ENCODE assay signal across 27 cellular contexts in genomic region chr16:56106527-56106926, GRCh38.
"Had no signal": no experiment of that assay in that cellular context is flagged by ENCODE, and none has a peak within 500 bp of the region (broad histone marks: within the 10 kb centered on the region; RNA-seq: fewer than 3 reads in every experiment).

No MANE protein-coding gene starts in this region.

- H3K9me3 ChIP-seq: left lung, lower lobe of right lung, neutrophil, psoas muscle, right lobe of liver, tibial nerve, upper lobe of left lung, vagina had no signal

- H3K27ac Mint-ChIP-seq: immature natural killer cell; nephron progenitor cell; stimulated activated memory B cell treated with anti-CD40 and anti-IgM and Interleukin-4, amounts not matched to agents 10 μg/mL and 1 μg/mL and 100 μg/mL, for 72 hours had no signal

- H3K4me2 ChIP-seq: smooth muscle cell had no signal

- H3K4me3 ChIP-seq: left lung, lower lobe of right lung, psoas muscle, right lobe of liver, smooth muscle cell, tibial nerve, upper lobe of left lung, vagina had no signal

- H3K36me3 Mint-ChIP-seq: immature natural killer cell; naive thymus-derived CD8-positive, alpha-beta T cell; stimulated activated memory B cell treated with anti-CD40 and anti-IgM and Interleukin-4, amounts not matched to agents 10 μg/mL and 1 μg/mL and 100 μg/mL, for 72 hours had no signal

- H3K9me3 Mint-ChIP-seq: naive thymus-derived CD8-positive, alpha-beta T cell; nephron progenitor cell; stimulated activated memory B cell treated with anti-CD40 and anti-IgM and Interleukin-4, amounts not matched to agents 10 μg/mL and 1 μg/mL and 100 μg/mL, for 72 hours; stimulated activated naive CD8-positive, alpha-beta T cell treated with anti-CD3 and anti-CD28 coated beads, Interleukin-15, amount 100 ng/mL, for 72 hours had no signal

- ATAC-seq: left colon; left lung; lower lobe of right lung; naive thymus-derived CD8-positive, alpha-beta T cell; psoas muscle; right lobe of liver; stimulated activated memory B cell treated with anti-CD40 and anti-IgM and Interleukin-4, amounts not matched to agents 10 μg/mL and 1 μg/mL and 100 μg/mL, for 72 hours; stimulated activated naive CD8-positive, alpha-beta T cell treated with anti-CD3 and anti-CD28 coated beads, Interleukin-15, amount 100 ng/mL, for 72 hours had no signal

- H3K79me2 ChIP-seq: parathyroid adenoma had no signal

- H3K9ac ChIP-seq: parathyroid adenoma had no signal

- H3K4me1 Mint-ChIP-seq: immature natural killer cell; stimulated activated memory B cell treated with anti-CD40 and anti-IgM and Interleukin-4, amounts not matched to agents 10 μg/mL and 1 μg/mL and 100 μg/mL, for 72 hours; stimulated activated naive CD8-positive, alpha-beta T cell treated with anti-CD3 and anti-CD28 coated beads, Interleukin-15, amount 100 ng/mL, for 72 hours had no signal

- H2AFZ ChIP-seq: parathyroid adenoma had no signal

- H3K27me3 ChIP-seq: left lung, neutrophil, right lobe of liver, tibial nerve, upper lobe of left lung, vagina had no signal

- DNase-seq: hypothalamus; immature natural killer cell; kidney; left colon; left lung; lower lobe of right lung; mammary epithelial cell; mesenchymal stem cell; naive thymus-derived CD8-positive, alpha-beta T cell; nephron progenitor cell; occipital lobe; psoas muscle; right lobe of liver; stimulated activated CD4-positive, alpha-beta T cell treated with anti-CD3 and anti-CD28 coated beads, Interleukin-1b, Interleukin-23, amount 100 ng/mL, for 48 hours; stimulated activated CD4-positive, alpha-beta T cell treated with anti-CD3 and anti-CD28 coated beads, Interleukin-2, amount 100 ng/mL, for 48 hours; stimulated activated CD4-positive, alpha-beta T cell treated with anti-CD3 and anti-CD28 coated beads, Interleukin-4, amount 100 ng/mL, for 4 hours; stimulated activated CD8-positive, alpha-beta memory T cell treated with anti-CD3 and anti-CD28 coated beads, Interleukin-4, amount 100 ng/mL, for 48 hours; stimulated activated naive CD4-positive, alpha-beta T cell treated with Interleukin-2 at 50 U/mL for 16 hours; stimulated activated naive CD8-positive, alpha-beta T cell treated with anti-CD3 and anti-CD28 coated beads, Interleukin-15, amount 100 ng/mL, for 72 hours; substantia nigra; upper lobe of left lung had no signal

- H3K36me3 ChIP-seq: left lung, lower lobe of right lung, neutrophil, right lobe of liver, tibial nerve, upper lobe of left lung, vagina had no signal

- H3K27me3 Mint-ChIP-seq: stimulated activated memory B cell treated with anti-CD40 and anti-IgM and Interleukin-4, amounts not matched to agents 10 μg/mL and 1 μg/mL and 100 μg/mL, for 72 hours had no signal

- H3K4me3 Mint-ChIP-seq: immature natural killer cell; naive thymus-derived CD8-positive, alpha-beta T cell; nephron progenitor cell; stimulated activated memory B cell treated with anti-CD40 and anti-IgM and Interleukin-4, amounts not matched to agents 10 μg/mL and 1 μg/mL and 100 μg/mL, for 72 hours; stimulated activated naive CD8-positive, alpha-beta T cell treated with anti-CD3 and anti-CD28 coated beads, Interleukin-15, amount 100 ng/mL, for 72 hours had no signal

- H3K27ac ChIP-seq: left lung, lower lobe of right lung, neutrophil, parathyroid adenoma, psoas muscle, right lobe of liver, tibial nerve, upper lobe of left lung, vagina had no signal
